Comparison of ENCODE assay signal across 1 cellular context in genomic region chr14:73663548-73664212, GRCh38.
TF ChIP-seq lines count a peak whose summit lies in the region.

No MANE protein-coding gene starts in this region.

TF ChIP-seq in HepG2, 621 proteins besides CTCF, POLR2A, EP300 and RAD21:
- TF ChIP-seq KDM5B (CRISPR knock-in tag; IDR thresholded peaks at IDR 0.05; ENCODE audit: borderline replicate concordance) (no peak), ATRX (CRISPR knock-in tag; IDR thresholded peaks at IDR 0.05; ENCODE audit: borderline replicate concordance) (no peak), FOXA1 (IDR thresholded peaks at IDR 0.05) (no peak), FOXA1 (CRISPR knock-in tag; IDR thresholded peaks at IDR 0.05) (peak; percentile 25; the same call in 1 of the 2 replicates), ZNF331 (CRISPR knock-in tag; IDR thresholded peaks at IDR 0.05) (no peak), ISL2 (CRISPR knock-in tag; IDR thresholded peaks at IDR 0.05) (peak; percentile 34; the same call in 1 of the 2 replicates), BCL6 (CRISPR knock-in tag; IDR thresholded peaks at IDR 0.05) (0 out of 2 replicates have a peak, but pooled peaks have one; percentile 6), GFI1 (CRISPR knock-in tag; IDR thresholded peaks at IDR 0.05; ENCODE audit: borderline replicate concordance) (peak; percentile 81)
- TF ChIP-seq, protein P1, sequence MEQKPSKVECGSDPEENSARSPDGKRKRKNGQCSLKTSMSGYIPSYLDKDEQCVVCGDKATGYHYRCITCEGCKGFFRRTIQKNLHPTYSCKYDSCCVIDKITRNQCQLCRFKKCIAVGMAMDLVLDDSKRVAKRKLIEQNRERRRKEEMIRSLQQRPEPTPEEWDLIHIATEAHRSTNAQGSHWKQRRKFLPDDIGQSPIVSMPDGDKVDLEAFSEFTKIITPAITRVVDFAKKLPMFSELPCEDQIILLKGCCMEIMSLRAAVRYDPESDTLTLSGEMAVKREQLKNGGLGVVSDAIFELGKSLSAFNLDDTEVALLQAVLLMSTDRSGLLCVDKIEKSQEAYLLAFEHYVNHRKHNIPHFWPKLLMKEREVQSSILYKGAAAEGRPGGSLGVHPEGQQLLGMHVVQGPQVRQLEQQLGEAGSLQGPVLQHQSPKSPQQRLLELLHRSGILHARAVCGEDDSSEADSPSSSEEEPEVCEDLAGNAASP (CRISPR knock-in tag; IDR thresholded peaks at IDR 0.05; ENCODE audit: borderline replicate concordance): 0 out of 2 replicates have a peak, but pooled peaks have one; percentile 14
- TF ChIP-seq, protein P2, sequence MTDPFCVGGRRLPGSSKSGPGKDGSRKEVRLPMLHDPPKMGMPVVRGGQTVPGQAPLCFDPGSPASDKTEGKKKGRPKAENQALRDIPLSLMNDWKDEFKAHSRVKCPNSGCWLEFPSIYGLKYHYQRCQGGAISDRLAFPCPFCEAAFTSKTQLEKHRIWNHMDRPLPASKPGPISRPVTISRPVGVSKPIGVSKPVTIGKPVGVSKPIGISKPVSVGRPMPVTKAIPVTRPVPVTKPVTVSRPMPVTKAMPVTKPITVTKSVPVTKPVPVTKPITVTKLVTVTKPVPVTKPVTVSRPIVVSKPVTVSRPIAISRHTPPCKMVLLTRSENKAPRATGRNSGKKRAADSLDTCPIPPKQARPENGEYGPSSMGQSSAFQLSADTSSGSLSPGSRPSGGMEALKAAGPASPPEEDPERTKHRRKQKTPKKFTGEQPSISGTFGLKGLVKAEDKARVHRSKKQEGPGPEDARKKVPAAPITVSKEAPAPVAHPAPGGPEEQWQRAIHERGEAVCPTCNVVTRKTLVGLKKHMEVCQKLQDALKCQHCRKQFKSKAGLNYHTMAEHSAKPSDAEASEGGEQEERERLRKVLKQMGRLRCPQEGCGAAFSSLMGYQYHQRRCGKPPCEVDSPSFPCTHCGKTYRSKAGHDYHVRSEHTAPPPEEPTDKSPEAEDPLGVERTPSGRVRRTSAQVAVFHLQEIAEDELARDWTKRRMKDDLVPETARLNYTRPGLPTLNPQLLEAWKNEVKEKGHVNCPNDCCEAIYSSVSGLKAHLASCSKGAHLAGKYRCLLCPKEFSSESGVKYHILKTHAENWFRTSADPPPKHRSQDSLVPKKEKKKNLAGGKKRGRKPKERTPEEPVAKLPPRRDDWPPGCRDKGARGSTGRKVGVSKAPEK (CRISPR knock-in tag; IDR thresholded peaks at IDR 0.05; ENCODE audit: borderline replicate concordance): no peak
- TF ChIP-seq, protein P3, sequence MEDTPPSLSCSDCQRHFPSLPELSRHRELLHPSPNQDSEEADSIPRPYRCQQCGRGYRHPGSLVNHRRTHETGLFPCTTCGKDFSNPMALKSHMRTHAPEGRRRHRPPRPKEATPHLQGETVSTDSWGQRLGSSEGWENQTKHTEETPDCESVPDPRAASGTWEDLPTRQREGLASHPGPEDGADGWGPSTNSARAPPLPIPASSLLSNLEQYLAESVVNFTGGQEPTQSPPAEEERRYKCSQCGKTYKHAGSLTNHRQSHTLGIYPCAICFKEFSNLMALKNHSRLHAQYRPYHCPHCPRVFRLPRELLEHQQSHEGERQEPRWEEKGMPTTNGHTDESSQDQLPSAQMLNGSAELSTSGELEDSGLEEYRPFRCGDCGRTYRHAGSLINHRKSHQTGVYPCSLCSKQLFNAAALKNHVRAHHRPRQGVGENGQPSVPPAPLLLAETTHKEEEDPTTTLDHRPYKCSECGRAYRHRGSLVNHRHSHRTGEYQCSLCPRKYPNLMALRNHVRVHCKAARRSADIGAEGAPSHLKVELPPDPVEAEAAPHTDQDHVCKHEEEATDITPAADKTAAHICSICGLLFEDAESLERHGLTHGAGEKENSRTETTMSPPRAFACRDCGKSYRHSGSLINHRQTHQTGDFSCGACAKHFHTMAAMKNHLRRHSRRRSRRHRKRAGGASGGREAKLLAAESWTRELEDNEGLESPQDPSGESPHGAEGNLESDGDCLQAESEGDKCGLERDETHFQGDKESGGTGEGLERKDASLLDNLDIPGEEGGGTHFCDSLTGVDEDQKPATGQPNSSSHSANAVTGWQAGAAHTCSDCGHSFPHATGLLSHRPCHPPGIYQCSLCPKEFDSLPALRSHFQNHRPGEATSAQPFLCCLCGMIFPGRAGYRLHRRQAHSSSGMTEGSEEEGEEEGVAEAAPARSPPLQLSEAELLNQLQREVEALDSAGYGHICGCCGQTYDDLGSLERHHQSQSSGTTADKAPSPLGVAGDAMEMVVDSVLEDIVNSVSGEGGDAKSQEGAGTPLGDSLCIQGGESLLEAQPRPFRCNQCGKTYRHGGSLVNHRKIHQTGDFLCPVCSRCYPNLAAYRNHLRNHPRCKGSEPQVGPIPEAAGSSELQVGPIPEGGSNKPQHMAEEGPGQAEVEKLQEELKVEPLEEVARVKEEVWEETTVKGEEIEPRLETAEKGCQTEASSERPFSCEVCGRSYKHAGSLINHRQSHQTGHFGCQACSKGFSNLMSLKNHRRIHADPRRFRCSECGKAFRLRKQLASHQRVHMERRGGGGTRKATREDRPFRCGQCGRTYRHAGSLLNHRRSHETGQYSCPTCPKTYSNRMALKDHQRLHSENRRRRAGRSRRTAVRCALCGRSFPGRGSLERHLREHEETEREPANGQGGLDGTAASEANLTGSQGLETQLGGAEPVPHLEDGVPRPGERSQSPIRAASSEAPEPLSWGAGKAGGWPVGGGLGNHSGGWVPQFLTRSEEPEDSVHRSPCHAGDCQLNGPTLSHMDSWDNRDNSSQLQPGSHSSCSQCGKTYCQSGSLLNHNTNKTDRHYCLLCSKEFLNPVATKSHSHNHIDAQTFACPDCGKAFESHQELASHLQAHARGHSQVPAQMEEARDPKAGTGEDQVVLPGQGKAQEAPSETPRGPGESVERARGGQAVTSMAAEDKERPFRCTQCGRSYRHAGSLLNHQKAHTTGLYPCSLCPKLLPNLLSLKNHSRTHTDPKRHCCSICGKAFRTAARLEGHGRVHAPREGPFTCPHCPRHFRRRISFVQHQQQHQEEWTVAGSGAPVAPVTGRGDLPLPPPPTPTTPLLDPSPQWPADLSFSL (CRISPR knock-in tag; IDR thresholded peaks at IDR 0.05): 0 out of 2 replicates have a peak, but pooled peaks have one; percentile 27
